ENCODE assay signal across 11 cellular contexts in genomic region chr12:108784270-108784669, GRCh38. TPM values are rescaled to one million over a fixed set of nuclear protein-coding genes. Genes with fewer than 3 reads are reported as not detected.
DNase-seq lines count a peak whose midpoint lies in the region; ATAC-seq and TF ChIP-seq lines count a peak whose summit lies in the region.
"Had no signal": no experiment of that assay in that cellular context is flagged by ENCODE, and none has a peak within 500 bp of the region (broad histone marks: within the 10 kb centered on the region; RNA-seq: fewer than 3 reads in every experiment).

No MANE protein-coding gene starts in this region.

- TF ChIP-seq CTCF in choroid plexus epithelial cell (conservative IDR thresholded peaks at IDR 0.05; ENCODE audit: low read depth, low read length) (no peak), dorsolateral prefrontal cortex (IDR thresholded peaks at IDR 0.05 in 54 of 56, conservative IDR thresholded peaks at IDR 0.05 in 2 of 56; ENCODE audit: low read depth in 1 of 56, partially characterized antibody in 56 of 56) (no peak)

- peaks cover 63% of the 10 kb centered on the region for H3K4me1 ChIP-seq in muscle layer of colon (ENCODE audit: insufficient read depth, low read length)
- H3K4me1 ChIP-seq: body of pancreas had no signal

- H3K36me3 ChIP-seq in muscle layer of colon (ENCODE audit: insufficient read depth, low read length): peaks cover 9% of the 10 kb centered on the region

- H3K27ac ChIP-seq in muscle layer of colon (ENCODE audit: low read depth, low read length) (peak overlapping the region; percentile 48), dorsolateral prefrontal cortex (peak overlapping the region in 3 of 59 donors; percentile 7 to 44 (median 36))
- H3K27ac ChIP-seq: body of pancreas had no signal

- intact Hi-C loops in dorsolateral prefrontal cortex (cut with DNase I): no loop called here

- no peak for ATAC-seq in SK-N-SH treated with all-trans-retinoic acid at 6 μM for 48 hours
- ATAC-seq in GM21381 (IDR thresholded peaks at IDR 0.05; ENCODE audit: unreplicated experiment): no peak
- ATAC-seq: body of pancreas; naive thymus-derived CD8-positive, alpha-beta T cell had no signal

- DNase-seq in DMS79 treated with DMSO at 0.1 percent for 48 hours (lab: John Stamatoyannopoulos, UW) (peak; percentile 82), NCI-H2081 (lab: John Stamatoyannopoulos, UW) (peak; percentile 82 to 92), choroid plexus epithelial cell (ENCODE audit: low read depth) (peak; percentile 32), dorsolateral prefrontal cortex (no peak), NCI-H446 (lab: John Stamatoyannopoulos, UW) (no peak)
- DNase-seq: body of pancreas; KBM-7; naive thymus-derived CD8-positive, alpha-beta T cell had no signal

- H3K4me3 ChIP-seq in choroid plexus epithelial cell (ENCODE audit: low read depth, low read length) (no peak overlapping the region), muscle layer of colon (ENCODE audit: low read depth in 1 of 2, low read length in 2 of 2) (no peak overlapping the region), dorsolateral prefrontal cortex (no peak overlapping the region)
- H3K4me3 ChIP-seq: body of pancreas had no signal

- H3K27me3 ChIP-seq in muscle layer of colon (ENCODE audit: control insufficient read depth in 1 of 2, insufficient read depth in 2 of 2, low read length in 2 of 2): no peaks in the 10 kb centered on the region
- H3K27me3 ChIP-seq in dorsolateral prefrontal cortex: no peaks in the 10 kb centered on the region
- H3K27me3 ChIP-seq: body of pancreas had no signal

- no peaks in the 10 kb centered on the region for H3K9me3 ChIP-seq in muscle layer of colon (ENCODE audit: low read length)
- H3K9me3 ChIP-seq: body of pancreas had no signal

- no peak overlapping the region for H3K9ac ChIP-seq in muscle layer of colon (ENCODE audit: low read length)

TF ChIP-seq in SK-N-SH treated with all-trans-retinoic acid at 6 μM for 48 hours, 23 proteins besides CTCF, POLR2A, EP300 and RAD21:
- TF ChIP-seq ZNF565 (CRISPR knock-in tag; conservative IDR thresholded peaks at IDR 0.05; ENCODE audit: low read depth): no peak
- TF ChIP-seq, protein P1, sequence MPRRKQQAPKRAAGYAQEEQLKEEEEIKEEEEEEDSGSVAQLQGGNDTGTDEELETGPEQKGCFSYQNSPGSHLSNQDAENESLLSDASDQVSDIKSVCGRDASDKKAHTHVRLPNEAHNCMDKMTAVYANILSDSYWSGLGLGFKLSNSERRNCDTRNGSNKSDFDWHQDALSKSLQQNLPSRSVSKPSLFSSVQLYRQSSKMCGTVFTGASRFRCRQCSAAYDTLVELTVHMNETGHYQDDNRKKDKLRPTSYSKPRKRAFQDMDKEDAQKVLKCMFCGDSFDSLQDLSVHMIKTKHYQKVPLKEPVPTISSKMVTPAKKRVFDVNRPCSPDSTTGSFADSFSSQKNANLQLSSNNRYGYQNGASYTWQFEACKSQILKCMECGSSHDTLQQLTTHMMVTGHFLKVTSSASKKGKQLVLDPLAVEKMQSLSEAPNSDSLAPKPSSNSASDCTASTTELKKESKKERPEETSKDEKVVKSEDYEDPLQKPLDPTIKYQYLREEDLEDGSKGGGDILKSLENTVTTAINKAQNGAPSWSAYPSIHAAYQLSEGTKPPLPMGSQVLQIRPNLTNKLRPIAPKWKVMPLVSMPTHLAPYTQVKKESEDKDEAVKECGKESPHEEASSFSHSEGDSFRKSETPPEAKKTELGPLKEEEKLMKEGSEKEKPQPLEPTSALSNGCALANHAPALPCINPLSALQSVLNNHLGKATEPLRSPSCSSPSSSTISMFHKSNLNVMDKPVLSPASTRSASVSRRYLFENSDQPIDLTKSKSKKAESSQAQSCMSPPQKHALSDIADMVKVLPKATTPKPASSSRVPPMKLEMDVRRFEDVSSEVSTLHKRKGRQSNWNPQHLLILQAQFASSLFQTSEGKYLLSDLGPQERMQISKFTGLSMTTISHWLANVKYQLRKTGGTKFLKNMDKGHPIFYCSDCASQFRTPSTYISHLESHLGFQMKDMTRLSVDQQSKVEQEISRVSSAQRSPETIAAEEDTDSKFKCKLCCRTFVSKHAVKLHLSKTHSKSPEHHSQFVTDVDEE (CRISPR knock-in tag; IDR thresholded peaks at IDR 0.05): no peak
- TF ChIP-seq OSR1 (CRISPR knock-in tag; IDR thresholded peaks at IDR 0.05): no peak
- no peak for TF ChIP-seq RARB (CRISPR knock-in tag; IDR thresholded peaks at IDR 0.05)
- no peak for TF ChIP-seq SNAI2 (CRISPR knock-in tag; IDR thresholded peaks at IDR 0.05)
- no peak for TF ChIP-seq ZFP30 (CRISPR knock-in tag; IDR thresholded peaks at IDR 0.05)
- TF ChIP-seq POU6F1 (CRISPR knock-in tag; IDR thresholded peaks at IDR 0.05; ENCODE audit: borderline replicate concordance, low read depth): no peak
- no peak for TF ChIP-seq ZFP3 (CRISPR knock-in tag; IDR thresholded peaks at IDR 0.05)
- TF ChIP-seq CSDC2 (CRISPR knock-in tag; IDR thresholded peaks at IDR 0.05): no peak
- TF ChIP-seq TCF4 (CRISPR knock-in tag; IDR thresholded peaks at IDR 0.05; ENCODE audit: borderline replicate concordance): no peak
- no peak for TF ChIP-seq PPARA (CRISPR knock-in tag; IDR thresholded peaks at IDR 0.05; ENCODE audit: borderline replicate concordance)
TF ChIP-seq in SK-N-SH treated with all-trans-retinoic acid at 6 μM for 48 hours: peak in this region for 0.

RNA-seq across cellular contexts. Expression of gene CORO1C, which starts 53.0 kb away (rescaled TPM):
- 100 to 1,000 TPM in 112 of 120 experiments, 10 to 100 TPM in 8; 87.2 to 202 (median 122) TPM for total RNA-seq in dorsolateral prefrontal cortex

Comparison
In these comparisons a context has a peak if more than half of its experiments do, and no peak if none do; other contexts are left out.
1. DNase-seq: peak in DMS79 treated with DMSO at 0.1 percent for 48 hours (single experiment), NCI-H2081 (2 of 2) and choroid plexus epithelial cell (single experiment); none in dorsolateral prefrontal cortex (0 of 10) and NCI-H446 (0 of 2).